In the genomic region with DNA sequence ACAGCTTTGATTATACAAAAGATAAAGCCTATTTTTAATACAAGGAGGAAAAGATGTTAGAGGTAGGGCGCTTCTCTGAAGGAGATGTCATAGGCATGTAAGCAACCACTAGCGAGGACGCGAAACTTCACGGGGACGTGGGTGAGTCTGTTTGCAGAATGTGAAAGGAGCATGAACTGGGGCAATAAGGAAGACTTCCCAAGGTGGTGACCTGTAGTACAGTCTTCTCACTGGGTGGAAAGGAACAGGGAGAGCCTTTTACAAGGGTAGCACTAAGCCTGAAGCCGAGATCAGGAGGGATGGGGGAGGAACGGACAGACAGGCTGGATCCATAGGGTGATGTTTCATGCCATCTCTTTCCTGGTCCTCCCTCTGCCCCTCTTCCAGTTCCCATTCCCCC, we compare ENCODE assay signal across 21 cellular contexts.
"Had no signal": no experiment of that assay in that cellular context is flagged by ENCODE, and none has a peak within 500 bp of the region (broad histone marks: within the 10 kb centered on the region; RNA-seq: fewer than 3 reads in every experiment).

No MANE protein-coding gene starts in this region.

- H3K27me3 ChIP-seq: body of pancreas, heart right ventricle had no signal

- H2AFZ ChIP-seq: parathyroid adenoma had no signal

- H3K4me3 Mint-ChIP-seq: activated CD4-positive, alpha-beta memory T cell treated with anti-CD3 and anti-CD28 coated beads, Interleukin-2, amount 10 ng/mL, durations not matched to agents 7 days and 5 days; activated CD8-positive, alpha-beta memory T cell treated with anti-CD3 and anti-CD28 coated beads, Interleukin-2, amount 10 ng/mL, durations not matched to agents 7 days and 5 days; activated naive CD4-positive, alpha-beta T cell treated with anti-CD3 and anti-CD28 coated beads for 36 hours; activated T-helper 17 cell treated with anti-CD3 and anti-CD28 coated beads, Interleukin-2, amount 50 U/mL, for 72 hours; natural killer cell; stimulated activated naive B cell treated with anti-CD40 and anti-IgM and Interleukin-4, amounts not matched to agents 10 μg/mL and 1 μg/mL and 100 μg/mL, for 72 hours had no signal

- H3K27me3 Mint-ChIP-seq: activated T-helper 17 cell treated with anti-CD3 and anti-CD28 coated beads, Interleukin-2, amount 50 U/mL, for 72 hours had no signal

- H3K4me1 ChIP-seq: gastrocnemius medialis, parathyroid adenoma had no signal

- H3K9ac ChIP-seq: parathyroid adenoma had no signal

- ATAC-seq: activated CD8-positive, alpha-beta memory T cell treated with anti-CD3 and anti-CD28 coated beads, Interleukin-2, amount 10 ng/mL, durations not matched to agents 7 days and 5 days; activated T-helper 17 cell treated with anti-CD3 and anti-CD28 coated beads, Interleukin-2, amount 50 U/mL, for 72 hours; natural killer cell; stimulated activated naive B cell treated with anti-CD40 and anti-IgM and Interleukin-4, amounts not matched to agents 10 μg/mL and 1 μg/mL and 100 μg/mL, for 72 hours had no signal

- H3K9me3 Mint-ChIP-seq: activated CD4-positive, alpha-beta memory T cell treated with anti-CD3 and anti-CD28 coated beads, Interleukin-2, amount 10 ng/mL, durations not matched to agents 7 days and 5 days; activated naive CD4-positive, alpha-beta T cell treated with anti-CD3 and anti-CD28 coated beads for 36 hours; activated T-helper 17 cell treated with anti-CD3 and anti-CD28 coated beads, Interleukin-2, amount 50 U/mL, for 72 hours; natural killer cell; stimulated activated naive B cell treated with anti-CD40 and anti-IgM and Interleukin-4, amounts not matched to agents 10 μg/mL and 1 μg/mL and 100 μg/mL, for 72 hours had no signal

- DNase-seq: activated CD4-positive, alpha-beta memory T cell treated with anti-CD3 and anti-CD28 coated beads, Interleukin-2, amount 10 ng/mL, durations not matched to agents 7 days and 5 days; activated CD4-positive, alpha-beta T cell treated with anti-CD3 and anti-CD28 coated beads for 48 hours; activated CD4-positive, CD25-positive, alpha-beta regulatory T cell; activated CD8-positive, alpha-beta memory T cell treated with anti-CD3 and anti-CD28 coated beads, Interleukin-2, amount 10 ng/mL, durations not matched to agents 7 days and 5 days; activated naive CD4-positive, alpha-beta T cell treated with anti-CD3 and anti-CD28 coated beads for 36 hours; erythroblast; heart right ventricle; mesendoderm; natural killer cell; sigmoid colon; spleen; stimulated activated naive B cell treated with anti-CD40 and anti-IgM and Interleukin-4, amounts not matched to agents 10 μg/mL and 1 μg/mL and 100 μg/mL, for 72 hours; T-helper 1 cell; T1000 had no signal

- H3K36me3 Mint-ChIP-seq: activated CD8-positive, alpha-beta memory T cell treated with anti-CD3 and anti-CD28 coated beads, Interleukin-2, amount 10 ng/mL, durations not matched to agents 7 days and 5 days; natural killer cell; stimulated activated naive B cell treated with anti-CD40 and anti-IgM and Interleukin-4, amounts not matched to agents 10 μg/mL and 1 μg/mL and 100 μg/mL, for 72 hours had no signal

- H3K79me2 ChIP-seq: parathyroid adenoma had no signal

- H3K36me3 ChIP-seq: gastrocnemius medialis, heart right ventricle, neutrophil, sigmoid colon, spleen, thoracic aorta had no signal

- H3K27ac ChIP-seq: body of pancreas, gastrocnemius medialis, heart right ventricle, neutrophil, parathyroid adenoma, sigmoid colon, spleen, thoracic aorta had no signal

- FAIRE-seq: colon had no signal

- H3K27ac Mint-ChIP-seq: activated CD4-positive, alpha-beta memory T cell treated with anti-CD3 and anti-CD28 coated beads, Interleukin-2, amount 10 ng/mL, durations not matched to agents 7 days and 5 days; activated CD8-positive, alpha-beta memory T cell treated with anti-CD3 and anti-CD28 coated beads, Interleukin-2, amount 10 ng/mL, durations not matched to agents 7 days and 5 days; activated naive CD4-positive, alpha-beta T cell treated with anti-CD3 and anti-CD28 coated beads for 36 hours; activated T-helper 17 cell treated with anti-CD3 and anti-CD28 coated beads, Interleukin-2, amount 50 U/mL, for 72 hours; natural killer cell; stimulated activated naive B cell treated with anti-CD40 and anti-IgM and Interleukin-4, amounts not matched to agents 10 μg/mL and 1 μg/mL and 100 μg/mL, for 72 hours had no signal

- H3K4me1 Mint-ChIP-seq: activated T-helper 17 cell treated with anti-CD3 and anti-CD28 coated beads, Interleukin-2, amount 50 U/mL, for 72 hours had no signal

- H3K4me3 ChIP-seq: body of pancreas, gastrocnemius medialis, heart right ventricle, sigmoid colon, spleen, thoracic aorta had no signal

- H3K9me3 ChIP-seq: body of pancreas, gastrocnemius medialis, heart right ventricle, neutrophil, sigmoid colon, spleen, thoracic aorta had no signal
